In genomic region chr5:177446184-177447065, GRCh38 we compare ENCODE assay signal across 8 cellular contexts. TPM values are rescaled to one million over a fixed set of nuclear protein-coding genes. Genes with fewer than 3 reads are reported as not detected.
DNase-seq lines count a peak whose midpoint lies in the region; ATAC-seq and TF ChIP-seq lines count a peak whose summit lies in the region.

TSS of gene PRR7 (plus strand) at chr5:177446814. CDS start at chr5:177455068, 8,254 bp downstream.

- H3K27me3 Mint-ChIP-seq in stimulated activated naive CD8-positive, alpha-beta T cell treated with anti-CD3 and anti-CD28 coated beads, Interleukin-15, Interleukin-2, amounts not matched to agents 100 ng/mL and 50 ng/mL, for 24 hours = no peaks in the 10 kb centered on the region

- H3K4me3 ChIP-seq in BLaER1 (peak within 1 kb of the TSS; percentile 81), NT2/D1 (ENCODE audit: insufficient read length, low read depth) (peak within 1 kb of the TSS; percentile 76), epithelial cell of proximal tubule (ENCODE audit: low read depth, low read length) (peak within 1 kb of the TSS; percentile 68), mucosa of rectum (ENCODE audit: low read length in 2 of 2) (peak within 1 kb of the TSS; percentile 65 to 66)

- H3K9ac ChIP-seq in BLaER1 (peak within 1 kb of the TSS; percentile 89), NT2/D1 (ENCODE audit: insufficient read length, low read depth) (peak within 1 kb of the TSS; percentile 91), mucosa of rectum (ENCODE audit: low read depth in 1 of 2, low read length in 2 of 2) (peak within 1 kb of the TSS; percentile 47 to 50)

- peak; percentile 54 for ATAC-seq in GM19023 (IDR thresholded peaks at IDR 0.05; ENCODE audit: unreplicated experiment)
- ATAC-seq in HG03175 (IDR thresholded peaks at IDR 0.05; ENCODE audit: unreplicated experiment) = peak; percentile 50

- H3K27me3 ChIP-seq in BLaER1 (no peaks in the 10 kb centered on the region), NT2/D1 (ENCODE audit: insufficient read depth, insufficient read length) (peaks cover 7% of the 10 kb centered on the region), mucosa of rectum (ENCODE audit: control insufficient read depth in 2 of 2, insufficient read depth in 2 of 2, low read length in 2 of 2) (peaks cover 5 to 6% of the 10 kb centered on the region in 2 donors)

- H3K36me3 Mint-ChIP-seq in stimulated activated naive CD8-positive, alpha-beta T cell treated with anti-CD3 and anti-CD28 coated beads, Interleukin-15, Interleukin-2, amounts not matched to agents 100 ng/mL and 50 ng/mL, for 24 hours (ENCODE audit: low read depth) = peaks cover 6% of the 10 kb centered on the region

- H3K27ac ChIP-seq in BLaER1 = peak within 1 kb of the TSS; percentile 93
- peak within 1 kb of the TSS in 1 of 2 donors; percentile 72 for H3K27ac ChIP-seq in mucosa of rectum (ENCODE audit: low read depth in 2 of 2, low read length in 2 of 2)

- peaks cover 29% of the 10 kb centered on the region for H4K20me1 ChIP-seq in BLaER1

- peak within 1 kb of the TSS; percentile 92 for H3K4me2 ChIP-seq in BLaER1

- peaks cover 66% of the 10 kb centered on the region for H3K4me1 ChIP-seq in BLaER1
- H3K4me1 ChIP-seq in NT2/D1 (ENCODE audit: insufficient read depth, insufficient read length) = peaks cover 20% of the 10 kb centered on the region
- H3K4me1 ChIP-seq in mucosa of rectum (ENCODE audit: control insufficient read depth in 2 of 2, insufficient read depth in 2 of 2, low read length in 2 of 2) = peaks cover 7 to 16% of the 10 kb centered on the region in 2 donors

- no peak for TF ChIP-seq CTCF in epithelial cell of proximal tubule (conservative IDR thresholded peaks at IDR 0.05; ENCODE audit: low read depth, low read length)

- H3K9me3 Mint-ChIP-seq in stimulated activated naive CD8-positive, alpha-beta T cell treated with anti-CD3 and anti-CD28 coated beads, Interleukin-15, Interleukin-2, amounts not matched to agents 100 ng/mL and 50 ng/mL, for 24 hours = no peaks in the 10 kb centered on the region

- H3K9me3 ChIP-seq in BLaER1 (no peaks in the 10 kb centered on the region), NT2/D1 (ENCODE audit: insufficient read depth, low read length) (no peaks in the 10 kb centered on the region), mucosa of rectum (ENCODE audit: control insufficient read depth in 2 of 2, low read length in 2 of 2) (no peaks in the 10 kb centered on the region)

- no peak for DNase-seq in NT2/D1 (ENCODE audit: low read depth, low spot score)
- DNase-seq in activated T-cell treated with anti-CD3 and anti-CD28 coated beads for 4 hours = peak; percentile 57
- DNase-seq in epithelial cell of proximal tubule (ENCODE audit: low read depth) = no peak

- H3K36me3 ChIP-seq in BLaER1 = peaks cover 35% of the 10 kb centered on the region
- peaks cover 32% of the 10 kb centered on the region for H3K36me3 ChIP-seq in NT2/D1 (ENCODE audit: insufficient read depth, insufficient read length, low read length)
- H3K36me3 ChIP-seq in mucosa of rectum (ENCODE audit: control insufficient read depth in 2 of 2, insufficient read depth in 2 of 2, low read length in 2 of 2) = peaks cover 0 to 7% of the 10 kb centered on the region in 2 donors

- peak within 1 kb of the TSS; percentile 75 for H3K4me3 Mint-ChIP-seq in stimulated activated naive CD8-positive, alpha-beta T cell treated with anti-CD3 and anti-CD28 coated beads, Interleukin-15, Interleukin-2, amounts not matched to agents 100 ng/mL and 50 ng/mL, for 24 hours

- H3K4me1 Mint-ChIP-seq in stimulated activated naive CD8-positive, alpha-beta T cell treated with anti-CD3 and anti-CD28 coated beads, Interleukin-15, Interleukin-2, amounts not matched to agents 100 ng/mL and 50 ng/mL, for 24 hours (ENCODE audit: low read depth) = peaks cover 40% of the 10 kb centered on the region

- H3K27ac Mint-ChIP-seq in stimulated activated naive CD8-positive, alpha-beta T cell treated with anti-CD3 and anti-CD28 coated beads, Interleukin-15, Interleukin-2, amounts not matched to agents 100 ng/mL and 50 ng/mL, for 24 hours = peak within 1 kb of the TSS; percentile 77

RNA-seq across cellular contexts. Expression of gene PRR7, which starts in this region (rescaled TPM):
- 28.4 and 30.9 TPM in 2 replicates for total RNA-seq in epithelial cell of proximal tubule
